In the genomic region with DNA sequence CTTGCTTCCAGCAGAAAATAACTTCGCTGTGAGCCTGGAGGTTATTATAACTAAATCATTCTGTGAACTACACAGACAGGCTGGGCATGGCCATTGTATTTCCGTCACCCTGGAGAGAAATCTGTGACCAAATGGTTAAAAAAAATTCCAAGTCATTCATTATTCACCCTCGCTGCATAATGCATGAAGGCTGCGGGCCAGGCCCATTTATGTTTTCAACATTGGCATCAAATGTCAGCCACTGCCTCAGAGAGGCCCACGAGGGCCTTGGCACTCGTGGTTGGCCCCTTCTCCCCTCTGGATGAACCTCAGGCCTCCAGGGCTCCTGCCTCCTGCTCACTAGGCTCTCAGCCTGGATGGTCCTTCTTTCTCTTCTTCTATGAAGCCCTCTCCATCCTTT, we compare ENCODE assay signal across 15 cellular contexts. TPM values are rescaled to one million over a fixed set of nuclear protein-coding genes. Genes with fewer than 3 reads are reported as not detected.
DNase-seq lines count a peak whose midpoint lies in the region; ATAC-seq and TF ChIP-seq lines count a peak whose summit lies in the region.
"Had no signal": no experiment of that assay in that cellular context is flagged by ENCODE, and none has a peak within 500 bp of the region (broad histone marks: within the 10 kb centered on the region; RNA-seq: fewer than 3 reads in every experiment).

No MANE protein-coding gene starts in this region.

- H3K4me1 Mint-ChIP-seq in chondrocyte (ENCODE audit: low read depth): no peaks in the 10 kb centered on the region
- H3K4me1 Mint-ChIP-seq: CD14-positive monocyte; CD4-positive, alpha-beta memory T cell had no signal

- no peak overlapping the region for H3K27ac Mint-ChIP-seq in chondrocyte (ENCODE audit: unreplicated experiment)
- H3K27ac Mint-ChIP-seq: CD4-positive, alpha-beta memory T cell; H9 had no signal

- no peak for DNase-seq in DND-41
- peak; percentile 32 to 74 for DNase-seq in NCI-H446 (lab: John Stamatoyannopoulos, UW)
- DNase-seq in chondrocyte (ENCODE audit: low spot score): peak; percentile 21
- DNase-seq in renal cortical epithelial cell (ENCODE audit: low read depth): peak; percentile 35
- no peak for DNase-seq in NCI-H2081 treated with DMSO at 0.1 percent for 48 hours (lab: John Stamatoyannopoulos, UW)
- DNase-seq in tibial artery: no peak
- DNase-seq: 8988T; CD4-positive, alpha-beta memory T cell; DMS79; GF-D8; GOT3; H9 had no signal

- ATAC-seq in DND-41 (ENCODE audit: insufficient read depth, low read depth): 0 out of 3 replicates have a peak, but pooled peaks have one; percentile 18
- no peak for ATAC-seq in HG03139 (IDR thresholded peaks at IDR 0.05; ENCODE audit: unreplicated experiment)

- H3K27me3 ChIP-seq in DND-41 (ENCODE audit: insufficient read depth, low read length, poor library complexity) (no peaks in the 10 kb centered on the region), tibial artery (no peaks in the 10 kb centered on the region)
- H3K27me3 ChIP-seq: BLaER1 had no signal

- H2AFZ ChIP-seq in DND-41 (ENCODE audit: low read depth, low read length): no peak overlapping the region

- H3K4me1 ChIP-seq in DND-41 (ENCODE audit: insufficient read depth, low read length): no peaks in the 10 kb centered on the region
- H3K4me1 ChIP-seq in tibial artery: no peaks in the 10 kb centered on the region

- peaks cover 6% of the 10 kb centered on the region for H4K20me1 ChIP-seq in DND-41 (ENCODE audit: insufficient read depth, low read length)
- H4K20me1 ChIP-seq: BLaER1 had no signal

- H3K36me3 Mint-ChIP-seq in chondrocyte (ENCODE audit: low read depth): no peaks in the 10 kb centered on the region
- H3K36me3 Mint-ChIP-seq: CD4-positive, alpha-beta memory T cell had no signal

- H3K27ac ChIP-seq in DND-41 (ENCODE audit: low read length) (no peak overlapping the region), tibial artery (no peak overlapping the region)
- H3K27ac ChIP-seq: BLaER1 had no signal

- intact Hi-C loops in tibial artery (cut with DNase I; ENCODE audit: low total_unique reads): no loop called here

- H3K4me3 ChIP-seq in DND-41 (ENCODE audit: low read depth in 1 of 2, low read length in 2 of 2) (no peak overlapping the region), tibial artery (no peak overlapping the region)
- H3K4me3 ChIP-seq: BLaER1 had no signal

- no peak for TF ChIP-seq CTCF in DND-41 (IDR thresholded peaks at IDR 0.05; ENCODE audit: borderline replicate concordance, extremely low read depth, low read length, poor library complexity, severe bottlenecking)
- no peak for TF ChIP-seq CTCF in chondrocyte (IDR thresholded peaks at IDR 0.05)
- no peak for TF ChIP-seq CTCF in tibial artery (IDR thresholded peaks at IDR 0.05)

- H3K9me3 Mint-ChIP-seq in chondrocyte (ENCODE audit: low read depth): peaks cover 4% of the 10 kb centered on the region

- H3K9me3 ChIP-seq in DND-41 (ENCODE audit: insufficient read depth, low read length, severe bottlenecking) (no peaks in the 10 kb centered on the region), tibial artery (peaks cover 0 to 4% (median 0%) of the 10 kb centered on the region in 3 donors)

- H3K4me2 ChIP-seq in DND-41 (ENCODE audit: insufficient read depth, low read length): no peak overlapping the region
- H3K4me2 ChIP-seq: BLaER1 had no signal

- H3K36me3 ChIP-seq in DND-41 (ENCODE audit: insufficient read depth, low read length): peaks cover 80% of the 10 kb centered on the region
- no peaks in the 10 kb centered on the region for H3K36me3 ChIP-seq in tibial artery

- no peak overlapping the region for H3K9ac ChIP-seq in DND-41 (ENCODE audit: low read depth, low read length)
- H3K9ac ChIP-seq: BLaER1 had no signal

- no peaks in the 10 kb centered on the region for H3K79me2 ChIP-seq in DND-41 (ENCODE audit: insufficient read depth, low read length)

- no peaks in the 10 kb centered on the region for H3K27me3 Mint-ChIP-seq in chondrocyte (ENCODE audit: low read depth)
- H3K27me3 Mint-ChIP-seq: CD4-positive, alpha-beta memory T cell had no signal

- no peak overlapping the region for H3K4me3 Mint-ChIP-seq in chondrocyte (ENCODE audit: unreplicated experiment)
- H3K4me3 Mint-ChIP-seq: CD14-positive monocyte; CD4-positive, alpha-beta memory T cell; H9 had no signal

RNA-seq across cellular contexts. Expression of a gene that starts 57.7 kb away (rescaled TPM):
- total RNA-seq in chondrocyte (25.7 to 48.3 TPM (median 26.0 TPM) in 3 replicates), renal cortical epithelial cell (3.4 and 17.9 TPM in 2 replicates)

Comparison
In these comparisons a context has a peak if more than half of its experiments do, and no peak if none do; other contexts are left out.
1. DNase-seq: peak in NCI-H446 (2 of 2), chondrocyte (single experiment) and renal cortical epithelial cell (single experiment); none in DND-41 (single experiment), NCI-H2081 treated with DMSO at 0.1 percent for 48 hours (single experiment) and tibial artery (0 of 2).